Comparison of ENCODE assay signal across 20 cellular contexts in genomic region chr1:183894290-183894565, GRCh38.
A peak's percentile ranks its signal among the peaks of the same experiment; 100 is the strongest.
DNase-seq lines count a peak whose midpoint lies in the region; ATAC-seq and TF ChIP-seq lines count a peak whose summit lies in the region.
"Had no signal": no experiment of that assay in that cellular context is flagged by ENCODE, and none has a peak within 500 bp of the region (broad histone marks: within the 10 kb centered on the region; RNA-seq: fewer than 3 reads in every experiment).

No MANE protein-coding gene starts in this region.

- peaks cover 0 to 12% of the 10 kb centered on the region in 2 experiments; a peak in 3 of 4 replicates for H3K4me1 ChIP-seq in SK-N-SH (ENCODE audit: control insufficient read depth in 1 of 2, insufficient read depth in 2 of 2, low read depth in 1 of 2, low read length in 1 of 2)

- H3K9me3 Mint-ChIP-seq in mesothelial cell of epicardium = no peaks in the 10 kb centered on the region
- H3K9me3 Mint-ChIP-seq: CD8-positive, alpha-beta T cell; GM23338; H9 had no signal

- TF ChIP-seq RAD21 in SK-N-SH (IDR thresholded peaks at IDR 0.05; ENCODE audit: low read length) = no peak

- H3K27me3 ChIP-seq in SK-N-SH (ENCODE audit: insufficient read depth) (no peaks in the 10 kb centered on the region), WERI-Rb-1 (ENCODE audit: insufficient read depth, low read depth, severe bottlenecking) (no peaks in the 10 kb centered on the region)
- H3K27me3 ChIP-seq: BLaER1 had no signal

- DNase-seq in SK-N-SH = no peak
- DNase-seq in WERI-Rb-1 = no peak
- no peak for DNase-seq in mesothelial cell of epicardium (ENCODE audit: low spot score in 2 of 2, unreplicated experiment in 2 of 2)
- DNase-seq in germinal center (ENCODE audit: low spot score) = no peak
- DNase-seq in stimulated activated naive CD4-positive, alpha-beta T cell treated with Interleukin-2 at 50 U/mL for 16 hours (lab: John Stamatoyannopoulos, UW) = no peak
- DNase-seq: Caco-2; CD4-positive, CD25-positive, alpha-beta regulatory T cell; CD8-positive, alpha-beta T cell; DMS79; EL; GDM1; H9 had no signal

- peak; percentile 29; the same call in 2 of the 3 replicates for ATAC-seq in SK-N-SH treated with all-trans-retinoic acid at 6 μM for 48 hours
- ATAC-seq: CD8-positive, alpha-beta T cell; GM12878; GM23338; HCT116 had no signal

- peaks cover 70% of the 10 kb centered on the region for H3K36me3 Mint-ChIP-seq in mesothelial cell of epicardium

- H3K27ac ChIP-seq in SK-N-SH (ENCODE audit: low read depth in 2 of 2, low read length in 1 of 2) = peak overlapping the region in 1 of 2 experiments; percentile 39; a peak in 1 of 4 replicates
- peak overlapping the region; percentile 71 for H3K27ac ChIP-seq in WERI-Rb-1
- H3K27ac ChIP-seq: 22Rv1, BLaER1, C4-2B had no signal

- no peak for TF ChIP-seq EP300 in SK-N-SH (IDR thresholded peaks at IDR 0.05; ENCODE audit: borderline replicate concordance in 1 of 2, low read depth in 1 of 2, low read length in 1 of 2)

- H3K4me3 ChIP-seq in SK-N-SH (ENCODE audit: low read depth in 2 of 2, low read length in 1 of 2) = no peak overlapping the region
- no peak overlapping the region for H3K4me3 ChIP-seq in WERI-Rb-1 (ENCODE audit: low read depth, low read length)
- H3K4me3 ChIP-seq: BLaER1, GM12878, GM23338 had no signal

- no peaks in the 10 kb centered on the region for H3K79me2 ChIP-seq in SK-N-SH (ENCODE audit: insufficient read depth)

- H3K9ac ChIP-seq in SK-N-SH = no peak overlapping the region
- H3K9ac ChIP-seq: BLaER1 had no signal

- TF ChIP-seq CTCF in SK-N-SH (IDR thresholded peaks at IDR 0.05) (no peak), WERI-Rb-1 (IDR thresholded peaks at IDR 0.05; ENCODE audit: low read depth, low read length) (no peak), mesothelial cell of epicardium (IDR thresholded peaks at IDR 0.05; ENCODE audit: unreplicated experiment) (no peak)

- 25% methylated on average over 1 of the region's 1 CpG for WGBS in SK-N-SH (ENCODE audit: low lambda C conversion rate)

- H3F3A ChIP-seq in SK-N-SH (replicated peaks; ENCODE audit: insufficient read depth) = no peaks in the 10 kb centered on the region

- H3K4me1 Mint-ChIP-seq in mesothelial cell of epicardium = peaks cover 23% of the 10 kb centered on the region
- H3K4me1 Mint-ChIP-seq: GM23338, H9 had no signal

- H3K4me2 ChIP-seq in SK-N-SH = no peak overlapping the region
- H3K4me2 ChIP-seq: BLaER1, GM23338 had no signal

- no peak overlapping the region for H2AFZ ChIP-seq in SK-N-SH (ENCODE audit: low read depth)
- H2AFZ ChIP-seq: GM23338 had no signal

- H3K9me2 ChIP-seq in SK-N-SH = no peaks in the 10 kb centered on the region

- POLR2A ChIA-PET in SK-N-SH (lab: Yijun Ruan, JAX) = no interaction called here

- H3K36me3 ChIP-seq in SK-N-SH (replicated peaks in 1 of 2; ENCODE audit: control insufficient read depth in 1 of 2, insufficient read depth in 2 of 2, low read length in 1 of 2) (peaks cover 29 to 89% of the 10 kb centered on the region in 2 experiments), WERI-Rb-1 (no peaks in the 10 kb centered on the region; the same call in 1 of the 2 replicates)

- no peaks in the 10 kb centered on the region for H3K9me3 ChIP-seq in SK-N-SH
- no peaks in the 10 kb centered on the region for H3K9me3 ChIP-seq in WERI-Rb-1 (ENCODE audit: severe bottlenecking)
- H3K9me3 ChIP-seq: BLaER1, Caco-2 had no signal

- H4K20me1 ChIP-seq in SK-N-SH (ENCODE audit: insufficient read depth) = no peaks in the 10 kb centered on the region
- H4K20me1 ChIP-seq: BLaER1 had no signal

- no peaks in the 10 kb centered on the region for H3K27me3 Mint-ChIP-seq in mesothelial cell of epicardium (ENCODE audit: low read depth)
- H3K27me3 Mint-ChIP-seq: CD4-positive, CD25-positive, alpha-beta regulatory T cell had no signal

- H3K4me3 Mint-ChIP-seq in mesothelial cell of epicardium = no peak overlapping the region
- H3K4me3 Mint-ChIP-seq: B cell; CD4-positive, CD25-positive, alpha-beta regulatory T cell; CD8-positive, alpha-beta T cell; GM23338; H9 had no signal

- peak overlapping the region; percentile 0 for H3K27ac Mint-ChIP-seq in mesothelial cell of epicardium
- H3K27ac Mint-ChIP-seq: B cell; CD8-positive, alpha-beta T cell; GM23338; H9 had no signal

- CTCF ChIA-PET in SK-N-SH (lab: Yijun Ruan, JAX) = interaction anchor here (1.5 kb wide), 1 partner anchor 20 kb away, joined by 4 read pairs; no protein-coding TSS in a partner anchor

TF ChIP-seq in SK-N-SH treated with all-trans-retinoic acid at 6 μM for 48 hours, 23 proteins besides CTCF, POLR2A, EP300 and RAD21 (continues in another document):
- no peak for TF ChIP-seq CSDC2 (CRISPR knock-in tag; IDR thresholded peaks at IDR 0.05)
- TF ChIP-seq GLIS3 (CRISPR knock-in tag; IDR thresholded peaks at IDR 0.05) = no peak
- TF ChIP-seq PPARA (CRISPR knock-in tag; IDR thresholded peaks at IDR 0.05; ENCODE audit: borderline replicate concordance) = no peak
- TF ChIP-seq, protein P1, sequence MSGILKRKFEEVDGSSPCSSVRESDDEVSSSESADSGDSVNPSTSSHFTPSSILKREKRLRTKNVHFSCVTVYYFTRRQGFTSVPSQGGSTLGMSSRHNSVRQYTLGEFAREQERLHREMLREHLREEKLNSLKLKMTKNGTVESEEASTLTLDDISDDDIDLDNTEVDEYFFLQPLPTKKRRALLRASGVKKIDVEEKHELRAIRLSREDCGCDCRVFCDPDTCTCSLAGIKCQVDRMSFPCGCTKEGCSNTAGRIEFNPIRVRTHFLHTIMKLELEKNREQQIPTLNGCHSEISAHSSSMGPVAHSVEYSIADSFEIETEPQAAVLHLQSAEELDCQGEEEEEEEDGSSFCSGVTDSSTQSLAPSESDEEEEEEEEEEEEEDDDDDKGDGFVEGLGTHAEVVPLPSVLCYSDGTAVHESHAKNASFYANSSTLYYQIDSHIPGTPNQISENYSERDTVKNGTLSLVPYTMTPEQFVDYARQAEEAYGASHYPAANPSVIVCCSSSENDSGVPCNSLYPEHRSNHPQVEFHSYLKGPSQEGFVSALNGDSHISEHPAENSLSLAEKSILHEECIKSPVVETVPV (CRISPR knock-in tag; IDR thresholded peaks at IDR 0.05) = no peak
- 0 out of 2 replicates have a peak, but pooled peaks have one; percentile 34 for TF ChIP-seq TOX (CRISPR knock-in tag; IDR thresholded peaks at IDR 0.05; ENCODE audit: borderline replicate concordance)
- peak; percentile 96 for TF ChIP-seq ISL1 (CRISPR knock-in tag; IDR thresholded peaks at IDR 0.05)
- TF ChIP-seq ZNF70 (CRISPR knock-in tag; IDR thresholded peaks at IDR 0.05) = no peak
- TF ChIP-seq ESRRG (CRISPR knock-in tag; IDR thresholded peaks at IDR 0.05) = no peak
- TF ChIP-seq OSR1 (CRISPR knock-in tag; IDR thresholded peaks at IDR 0.05) = no peak

TF ChIP-seq in SK-N-SH, 30 proteins besides CTCF, POLR2A, EP300 and RAD21 (continues in another document):
- TF ChIP-seq, protein P2, sequence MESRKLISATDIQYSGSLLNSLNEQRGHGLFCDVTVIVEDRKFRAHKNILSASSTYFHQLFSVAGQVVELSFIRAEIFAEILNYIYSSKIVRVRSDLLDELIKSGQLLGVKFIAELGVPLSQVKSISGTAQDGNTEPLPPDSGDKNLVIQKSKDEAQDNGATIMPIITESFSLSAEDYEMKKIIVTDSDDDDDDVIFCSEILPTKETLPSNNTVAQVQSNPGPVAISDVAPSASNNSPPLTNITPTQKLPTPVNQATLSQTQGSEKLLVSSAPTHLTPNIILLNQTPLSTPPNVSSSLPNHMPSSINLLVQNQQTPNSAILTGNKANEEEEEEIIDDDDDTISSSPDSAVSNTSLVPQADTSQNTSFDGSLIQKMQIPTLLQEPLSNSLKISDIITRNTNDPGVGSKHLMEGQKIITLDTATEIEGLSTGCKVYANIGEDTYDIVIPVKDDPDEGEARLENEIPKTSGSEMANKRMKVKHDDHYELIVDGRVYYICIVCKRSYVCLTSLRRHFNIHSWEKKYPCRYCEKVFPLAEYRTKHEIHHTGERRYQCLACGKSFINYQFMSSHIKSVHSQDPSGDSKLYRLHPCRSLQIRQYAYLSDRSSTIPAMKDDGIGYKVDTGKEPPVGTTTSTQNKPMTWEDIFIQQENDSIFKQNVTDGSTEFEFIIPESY (IDR thresholded peaks at IDR 0.05; ENCODE audit: borderline replicate concordance, low read depth) = no peak
- TF ChIP-seq NRF1 (IDR thresholded peaks at IDR 0.05; ENCODE audit: low read depth, low read length) = no peak
- TF ChIP-seq FOSL2 (IDR thresholded peaks at IDR 0.05; ENCODE audit: borderline replicate concordance, low read depth) = no peak
- no peak for TF ChIP-seq SMC3 (IDR thresholded peaks at IDR 0.05; ENCODE audit: low read depth, low read length)
- no peak for TF ChIP-seq CHD2 (IDR thresholded peaks at IDR 0.05; ENCODE audit: low read length, partially characterized antibody)
- no peak for TF ChIP-seq NFIC (IDR thresholded peaks at IDR 0.05; ENCODE audit: borderline replicate concordance)
- TF ChIP-seq, protein P3, sequence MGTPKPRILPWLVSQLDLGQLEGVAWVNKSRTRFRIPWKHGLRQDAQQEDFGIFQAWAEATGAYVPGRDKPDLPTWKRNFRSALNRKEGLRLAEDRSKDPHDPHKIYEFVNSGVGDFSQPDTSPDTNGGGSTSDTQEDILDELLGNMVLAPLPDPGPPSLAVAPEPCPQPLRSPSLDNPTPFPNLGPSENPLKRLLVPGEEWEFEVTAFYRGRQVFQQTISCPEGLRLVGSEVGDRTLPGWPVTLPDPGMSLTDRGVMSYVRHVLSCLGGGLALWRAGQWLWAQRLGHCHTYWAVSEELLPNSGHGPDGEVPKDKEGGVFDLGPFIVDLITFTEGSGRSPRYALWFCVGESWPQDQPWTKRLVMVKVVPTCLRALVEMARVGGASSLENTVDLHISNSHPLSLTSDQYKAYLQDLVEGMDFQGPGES (IDR thresholded peaks at IDR 0.05; ENCODE audit: low read depth, low read length) = no peak
- no peak for TF ChIP-seq TAF1 (IDR thresholded peaks at IDR 0.05; ENCODE audit: borderline replicate concordance, low read depth, low read length)
- no peak for TF ChIP-seq RCOR1 (IDR thresholded peaks at IDR 0.05; ENCODE audit: low read length)
- TF ChIP-seq TCF12 (IDR thresholded peaks at IDR 0.05) = no peak
- TF ChIP-seq YY1 (IDR thresholded peaks at IDR 0.05; ENCODE audit: low read depth) = no peak
- TF ChIP-seq RFX5 (IDR thresholded peaks at IDR 0.05; ENCODE audit: low read length) = no peak
- TF ChIP-seq FOXM1 (IDR thresholded peaks at IDR 0.05; ENCODE audit: low read depth) = no peak
- TF ChIP-seq MXI1 (IDR thresholded peaks at IDR 0.05; ENCODE audit: low read depth, low read length) = no peak
- TF ChIP-seq, protein P4, sequence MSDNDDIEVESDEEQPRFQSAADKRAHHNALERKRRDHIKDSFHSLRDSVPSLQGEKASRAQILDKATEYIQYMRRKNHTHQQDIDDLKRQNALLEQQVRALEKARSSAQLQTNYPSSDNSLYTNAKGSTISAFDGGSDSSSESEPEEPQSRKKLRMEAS (IDR thresholded peaks at IDR 0.05; ENCODE audit: low read depth) = no peak
- no peak for TF ChIP-seq ELF1 (IDR thresholded peaks at IDR 0.05)
- no peak for TF ChIP-seq MEF2A (IDR thresholded peaks at IDR 0.05; ENCODE audit: borderline replicate concordance, low read depth)
- TF ChIP-seq FOXJ3 (CRISPR knock-in tag; IDR thresholded peaks at IDR 0.05) = no peak
- TF ChIP-seq POLR2AphosphoS5 (IDR thresholded peaks at IDR 0.05; ENCODE audit: low read depth, low read length) = no peak
